Comparison of ENCODE assay signal across 27 cellular contexts in the genomic region with DNA sequence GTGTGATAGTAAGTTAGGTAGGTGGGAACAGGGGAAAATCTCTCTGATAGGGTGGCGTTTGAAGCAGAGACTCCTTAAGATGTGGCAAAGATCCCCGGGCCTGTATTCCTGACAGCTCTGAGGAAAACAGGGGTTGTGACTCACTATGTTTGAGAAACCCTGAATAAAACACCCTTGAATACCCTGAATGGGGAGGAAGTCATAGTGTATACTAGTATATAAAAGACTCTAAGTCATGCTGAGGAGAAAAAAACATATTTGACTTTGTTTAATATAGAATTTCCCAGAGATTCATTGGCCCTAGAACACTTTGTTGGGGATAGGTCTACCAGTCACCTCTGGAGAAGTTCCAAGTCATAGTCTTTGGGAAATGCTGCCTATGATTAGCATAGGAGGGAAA.
DNase-seq lines count a peak whose midpoint lies in the region; ATAC-seq, FAIRE-seq and TF ChIP-seq lines count a peak whose summit lies in the region.
"Had no signal": no experiment of that assay in that cellular context is flagged by ENCODE, and none has a peak within 500 bp of the region (broad histone marks: within the 10 kb centered on the region; RNA-seq: fewer than 3 reads in every experiment).

No MANE protein-coding gene starts in this region.

- H3K4me2 ChIP-seq in HCT116 (ENCODE audit: low read length) (peak overlapping the region; percentile 0; the same call in 1 of the 2 replicates), fibroblast of lung (ENCODE audit: extremely low read depth, insufficient read depth, low read length) (no peak overlapping the region)
- H3K4me2 ChIP-seq: PC-9 had no signal

- H3K27ac ChIP-seq in HCT116 (ENCODE audit: low read depth, low read length) (peak overlapping the region; percentile 94), fibroblast of lung (ENCODE audit: insufficient read depth, low read length) (no peak overlapping the region)
- H3K27ac ChIP-seq: body of pancreas, colonic mucosa, neutrophil, PC-9, thyroid gland had no signal

- no peaks in the 10 kb centered on the region for H4K20me1 ChIP-seq in HCT116 (ENCODE audit: insufficient read depth)
- H4K20me1 ChIP-seq in fibroblast of lung (ENCODE audit: control insufficient read depth, extremely low read depth, insufficient read depth, low read length): no peaks in the 10 kb centered on the region

- H3K4me3 Mint-ChIP-seq in endothelial cell (ENCODE audit: unreplicated experiment) (no peak overlapping the region), glutamatergic neuron (ENCODE audit: unreplicated experiment) (no peak overlapping the region)
- H3K4me3 Mint-ChIP-seq: activated CD4-positive, alpha-beta T cell treated with anti-CD3 and anti-CD28 coated beads for 36 hours; CD4-positive, alpha-beta memory T cell had no signal

- TF ChIP-seq CTCF in HCT116 (IDR thresholded peaks at IDR 0.05 in 2 of 3, conservative IDR thresholded peaks at IDR 0.05 in 1 of 3; ENCODE audit: borderline replicate concordance in 1 of 3, insufficient read depth in 1 of 3, low read depth in 2 of 3, low read length in 2 of 3): no peak
- TF ChIP-seq CTCF in fibroblast of lung (conservative IDR thresholded peaks at IDR 0.05 in 1 of 2, IDR thresholded peaks at IDR 0.05 in 1 of 2; ENCODE audit: low read depth in 1 of 2, low read length in 2 of 2): no peak
- no peak for TF ChIP-seq CTCF in endothelial cell (IDR thresholded peaks at IDR 0.05; ENCODE audit: unreplicated experiment)
- TF ChIP-seq CTCF in glutamatergic neuron (IDR thresholded peaks at IDR 0.05; ENCODE audit: partially characterized antibody, unreplicated experiment): no peak

- H3K4me3 ChIP-seq in HCT116 (replicated peaks in 1 of 2; ENCODE audit: low read depth in 1 of 2, low read length in 2 of 2): no peak overlapping the region
- no peak overlapping the region for H3K4me3 ChIP-seq in fibroblast of lung (replicated peaks in 1 of 4; ENCODE audit: control extremely low read depth in 1 of 4, insufficient read depth in 1 of 4, low read depth in 3 of 4, low read length in 4 of 4)
- H3K4me3 ChIP-seq: body of pancreas, colonic mucosa, lung, PC-9, thyroid gland had no signal

- H3K36me3 ChIP-seq in HCT116 (ENCODE audit: control insufficient read depth in 1 of 2, insufficient read depth in 2 of 2, low read length in 2 of 2): peaks cover 0 to 20% of the 10 kb centered on the region in 2 experiments; a peak in 1 of 4 replicates
- no peaks in the 10 kb centered on the region for H3K36me3 ChIP-seq in fibroblast of lung (ENCODE audit: control insufficient read depth, insufficient read depth, low read length)
- H3K36me3 ChIP-seq: colonic mucosa, neutrophil, thyroid gland had no signal

- peak; percentile 66 for ATAC-seq in HCT116
- ATAC-seq in HG02588 (IDR thresholded peaks at IDR 0.05; ENCODE audit: unreplicated experiment): no peak
- ATAC-seq: activated CD4-positive, alpha-beta T cell treated with anti-CD3 and anti-CD28 coated beads for 36 hours; activated naive CD4-positive, alpha-beta T cell treated with anti-CD3 and anti-CD28 coated beads, Interleukin-2, amount 50 U/mL, for 72 hours; body of pancreas had no signal

- no peaks in the 10 kb centered on the region for H3K9me3 Mint-ChIP-seq in endothelial cell (ENCODE audit: unreplicated experiment)
- H3K9me3 Mint-ChIP-seq in glutamatergic neuron (ENCODE audit: unreplicated experiment): no peaks in the 10 kb centered on the region
- H3K9me3 Mint-ChIP-seq: activated naive CD4-positive, alpha-beta T cell treated with anti-CD3 and anti-CD28 coated beads, Interleukin-2, amount 50 U/mL, for 72 hours; CD4-positive, alpha-beta memory T cell had no signal

- H3K4me1 Mint-ChIP-seq in endothelial cell (ENCODE audit: unreplicated experiment) (no peaks in the 10 kb centered on the region), glutamatergic neuron (ENCODE audit: low read depth, unreplicated experiment) (peaks cover 4% of the 10 kb centered on the region)
- H3K4me1 Mint-ChIP-seq: activated CD4-positive, alpha-beta T cell treated with anti-CD3 and anti-CD28 coated beads for 36 hours; CD4-positive, alpha-beta memory T cell had no signal

- RAD21 ChIA-PET in HCT116 (lab: Charles Lee; ENCODE audit: low non-redundant PET in 1 of 2, low total read pairs in 2 of 2, uncharacterized antibody in 2 of 2, unreplicated experiment in 2 of 2): interaction anchor here in 1 of 2 experiments (0.7 kb wide), 1 partner anchor 91 kb away, joined by 3 read pairs; no protein-coding TSS in a partner anchor

- H3K27me3 ChIP-seq in HCT116 (ENCODE audit: insufficient read depth, low read length) (no peaks in the 10 kb centered on the region), fibroblast of lung (ENCODE audit: control insufficient read depth, insufficient read depth, low read length) (no peaks in the 10 kb centered on the region)
- H3K27me3 ChIP-seq: body of pancreas, colonic mucosa, neutrophil, thyroid gland had no signal

- H3K27ac Mint-ChIP-seq in endothelial cell (ENCODE audit: unreplicated experiment) (no peak overlapping the region), glutamatergic neuron (ENCODE audit: unreplicated experiment) (no peak overlapping the region)
- H3K27ac Mint-ChIP-seq: activated CD4-positive, alpha-beta T cell treated with anti-CD3 and anti-CD28 coated beads for 36 hours; activated naive CD4-positive, alpha-beta T cell treated with anti-CD3 and anti-CD28 coated beads, Interleukin-2, amount 50 U/mL, for 72 hours; CD4-positive, alpha-beta memory T cell had no signal

- H3K79me2 ChIP-seq in HCT116 (ENCODE audit: insufficient read depth, low read length): no peaks in the 10 kb centered on the region
- H3K79me2 ChIP-seq in fibroblast of lung (ENCODE audit: control insufficient read depth, insufficient read depth, low read length): no peaks in the 10 kb centered on the region

- DNase-seq in HCT116 (ENCODE audit: low read depth, low spot score) (no peak), fibroblast of lung (ENCODE audit: low read depth in 2 of 2) (peak; percentile 59 to 60), renal cortical epithelial cell (ENCODE audit: low read depth) (peak; percentile 78), endothelial cell (ENCODE audit: low spot score) (no peak), glutamatergic neuron (no peak), activated gamma-delta T cell treated with Interleukin-2 at 50 U/mL for 16 hours (no peak)
- DNase-seq: activated CD4-positive, alpha-beta T cell treated with anti-CD3 and anti-CD28 coated beads for 36 hours; body of pancreas; CD4-positive, alpha-beta memory T cell; colonic mucosa; foreskin melanocyte; GDM1; NCI-H1092 treated with DMSO at 0.1 percent for 48 hours; NCI-H2081; NCI-H446 treated with DMSO at 0.1 percent for 48 hours; PC-9; SHP77 treated with DMSO at 0.1 percent for 48 hours; stimulated activated CD4-positive, alpha-beta T cell treated with anti-CD3 and anti-CD28 coated beads, Interleukin-2, amount 100 ng/mL, for 48 hours; stimulated activated naive CD4-positive, alpha-beta T cell treated with Interleukin-2 at 50 U/mL for 16 hours; T-helper 1 cell; thyroid gland had no signal

- H3K9me3 ChIP-seq in HCT116 (ENCODE audit: control insufficient read depth in 1 of 2, insufficient read depth in 1 of 2, low read depth in 1 of 2, low read length in 2 of 2) (no peaks in the 10 kb centered on the region), fibroblast of lung (ENCODE audit: control insufficient read depth, insufficient read depth, low read depth, low read length) (no peaks in the 10 kb centered on the region)
- H3K9me3 ChIP-seq: body of pancreas, colonic mucosa, neutrophil, thyroid gland had no signal

- H3K9ac ChIP-seq in HCT116 (ENCODE audit: low read length) (peak overlapping the region; percentile 53), fibroblast of lung (ENCODE audit: insufficient read depth, low read length) (no peak overlapping the region)

- H3K4me1 ChIP-seq in HCT116 (ENCODE audit: control insufficient read depth in 1 of 2, insufficient read depth in 2 of 2, low read length in 2 of 2) (peaks cover 65 to 71% of the 10 kb centered on the region in 2 experiments), fibroblast of lung (ENCODE audit: control insufficient read depth, extremely low read depth, insufficient read depth, low read length) (no peaks in the 10 kb centered on the region)
- H3K4me1 ChIP-seq: body of pancreas, colonic mucosa had no signal

- no peaks in the 10 kb centered on the region for H3K9me2 ChIP-seq in HCT116 (ENCODE audit: insufficient read depth)

- no peaks in the 10 kb centered on the region for H3K36me3 Mint-ChIP-seq in endothelial cell (ENCODE audit: low read depth, unreplicated experiment)
- no peaks in the 10 kb centered on the region for H3K36me3 Mint-ChIP-seq in glutamatergic neuron (ENCODE audit: unreplicated experiment)
- H3K36me3 Mint-ChIP-seq: activated naive CD4-positive, alpha-beta T cell treated with anti-CD3 and anti-CD28 coated beads, Interleukin-2, amount 50 U/mL, for 72 hours; CD4-positive, alpha-beta memory T cell had no signal

- H2AFZ ChIP-seq in HCT116 (ENCODE audit: low read depth, low read length, poor library complexity, severe bottlenecking) (no peak overlapping the region), fibroblast of lung (ENCODE audit: low read length) (peak overlapping the region; percentile 8)
- H2AFZ ChIP-seq: PC-9 had no signal

- no peaks in the 10 kb centered on the region for H3K27me3 Mint-ChIP-seq in endothelial cell (ENCODE audit: unreplicated experiment)
- H3K27me3 Mint-ChIP-seq in glutamatergic neuron (ENCODE audit: unreplicated experiment): no peaks in the 10 kb centered on the region

- BruUV-seq in HCT116 (replicated peaks; lab: Mats Ljungman, UMichigan): TSS peak; percentile 81

- TF ChIP-seq POLR2A in HCT116 (IDR thresholded peaks at IDR 0.05; ENCODE audit: borderline replicate concordance, extremely low read depth, insufficient read depth, insufficient read length): peak; percentile 67

- FAIRE-seq in TTC549 (lab: Jason Lieb, UNC): peak; percentile 77
- FAIRE-seq: GM18507 had no signal

- intact Hi-C loops in HCT116 (cut with micrococcal nuclease): no loop called here

- POLR2A ChIA-PET in HCT116 (lab: Charles Lee): interaction anchor here (1.0 to 1.5 kb wide), 5 partner anchors 14 to 444 kb away, joined by 3 to 5 read pairs (median 3); no protein-coding TSS in a partner anchor

- no peak for TF ChIP-seq RAD21 in HCT116 (IDR thresholded peaks at IDR 0.05; ENCODE audit: low read depth)

- CTCF ChIA-PET in HCT116 (lab: Charles Lee): no interaction called here

TF ChIP-seq in HCT116, 20 proteins besides CTCF, POLR2A, EP300 and RAD21 (continues in another document):
- TF ChIP-seq CEBPB (IDR thresholded peaks at IDR 0.05; ENCODE audit: low read depth) (peak; percentile 36; the same call in 1 of the 2 replicates), TCF7L2 (IDR thresholded peaks at IDR 0.05; ENCODE audit: borderline replicate concordance, extremely low read depth, insufficient read depth, insufficient read length) (peak; percentile 72)
- TF ChIP-seq, protein P1, sequence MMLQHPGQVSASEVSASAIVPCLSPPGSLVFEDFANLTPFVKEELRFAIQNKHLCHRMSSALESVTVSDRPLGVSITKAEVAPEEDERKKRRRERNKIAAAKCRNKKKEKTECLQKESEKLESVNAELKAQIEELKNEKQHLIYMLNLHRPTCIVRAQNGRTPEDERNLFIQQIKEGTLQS (IDR thresholded peaks at IDR 0.05): no peak
- TF ChIP-seq, protein P2, sequence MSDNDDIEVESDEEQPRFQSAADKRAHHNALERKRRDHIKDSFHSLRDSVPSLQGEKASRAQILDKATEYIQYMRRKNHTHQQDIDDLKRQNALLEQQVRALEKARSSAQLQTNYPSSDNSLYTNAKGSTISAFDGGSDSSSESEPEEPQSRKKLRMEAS (IDR thresholded peaks at IDR 0.05): no peak; the same call in 1 of the 2 replicates

Comparison
In these comparisons a context has a peak if more than half of its experiments do, and no peak if none do; other contexts are left out.
1. DNase-seq: peak in fibroblast of lung (2 of 2) and renal cortical epithelial cell (single experiment); none in HCT116 (single experiment), endothelial cell (single experiment), glutamatergic neuron (single experiment) and activated gamma-delta T cell treated with Interleukin-2 at 50 U/mL for 16 hours (single experiment).